8 cellular contexts compared by ENCODE assay signal in genomic region chr14:50336428-50336827, GRCh38. TPM values are rescaled to one million over a fixed set of nuclear protein-coding genes. Genes with fewer than 3 reads are reported as not detected.
A peak's percentile ranks its signal among the peaks of the same experiment; 100 is the strongest.
DNase-seq lines count a peak whose midpoint lies in the region; FAIRE-seq and TF ChIP-seq lines count a peak whose summit lies in the region.

No MANE protein-coding gene starts in this region.

- H3K4me1 ChIP-seq in kidney (ENCODE audit: control insufficient read depth in 1 of 2, insufficient read depth in 1 of 2, low read depth in 1 of 2, low read length in 2 of 2) (peaks cover 14 to 16% of the 10 kb centered on the region in 2 donors), stomach smooth muscle (ENCODE audit: control insufficient read depth, insufficient read depth, low read length) (peaks cover 11% of the 10 kb centered on the region), trophoblast cell (ENCODE audit: control insufficient read depth in 1 of 2, insufficient read depth in 2 of 2, low read length in 2 of 2) (peaks cover 4 to 17% of the 10 kb centered on the region in 2 experiments)

- no peaks in the 10 kb centered on the region for H3K79me2 ChIP-seq in trophoblast cell (ENCODE audit: control insufficient read depth, insufficient read depth, low read length, poor library complexity)

- H3K27ac ChIP-seq in WERI-Rb-1 (peak overlapping the region; percentile 63), kidney (ENCODE audit: low read depth in 2 of 2, low read length in 2 of 2) (peak overlapping the region; percentile 26 to 69), stomach smooth muscle (ENCODE audit: low read length) (peak overlapping the region; percentile 60), trophoblast cell (ENCODE audit: low read depth, low read length) (no peak overlapping the region)

- H4K8ac ChIP-seq in trophoblast cell (ENCODE audit: low read depth, low read length), result no peak overlapping the region

- H3K9ac ChIP-seq in kidney (ENCODE audit: low read length in 2 of 2) (no peak overlapping the region), stomach smooth muscle (ENCODE audit: low read length in 2 of 2) (no peak overlapping the region), trophoblast cell (ENCODE audit: low read length) (no peak overlapping the region)

- H4K91ac ChIP-seq in trophoblast cell (ENCODE audit: low read depth, low read length), result no peak overlapping the region

- no peak overlapping the region for H3K18ac ChIP-seq in trophoblast cell (ENCODE audit: low read length)

- no peak for DNase-seq in activated CD4-positive, alpha-beta T cell treated with anti-CD3 and anti-CD28 coated beads, Interleukin-2, amount 10 ng/mL, durations not matched to agents 24 days and 14 days
- DNase-seq in activated CD4-positive, alpha-beta T cell treated with anti-CD3 and anti-CD28 coated beads for 48 hours, result no peak
- no peak for DNase-seq in WERI-Rb-1
- no peak for DNase-seq in kidney
- DNase-seq in nucleus accumbens (lab: John Stamatoyannopoulos, UW), result no peak
- no peak for DNase-seq in trophoblast cell
- no peak for DNase-seq in effector CD4-positive, alpha-beta T cell

- H2BK12ac ChIP-seq in trophoblast cell (ENCODE audit: low read length), result no peak overlapping the region

- no peak overlapping the region for H3K14ac ChIP-seq in trophoblast cell (ENCODE audit: low read length)

- H3K36me3 Mint-ChIP-seq in activated CD4-positive, alpha-beta T cell treated with anti-CD3 and anti-CD28 coated beads, Interleukin-2, amount 10 ng/mL, durations not matched to agents 24 days and 14 days (ENCODE audit: low read depth), result peaks cover 14% of the 10 kb centered on the region

- H3K4me3 ChIP-seq in WERI-Rb-1 (ENCODE audit: low read depth, low read length) (peak overlapping the region; percentile 10), kidney (ENCODE audit: low read length in 2 of 2) (no peak overlapping the region), stomach smooth muscle (ENCODE audit: low read length in 2 of 2) (no peak overlapping the region), trophoblast cell (ENCODE audit: low read depth, low read length) (no peak overlapping the region)

- no peak overlapping the region for H3K23ac ChIP-seq in trophoblast cell (ENCODE audit: low read length)

- H3K4me3 Mint-ChIP-seq in activated CD4-positive, alpha-beta T cell treated with anti-CD3 and anti-CD28 coated beads, Interleukin-2, amount 10 ng/mL, durations not matched to agents 24 days and 14 days, result peak overlapping the region; percentile 40

- H2AK5ac ChIP-seq in trophoblast cell (ENCODE audit: low read length), result no peak overlapping the region

- H3K4me2 ChIP-seq in trophoblast cell (ENCODE audit: low read length), result no peak overlapping the region

- intact Hi-C loops in activated CD4-positive, alpha-beta T cell treated with anti-CD3 and anti-CD28 coated beads, Interleukin-2, amount 10 ng/mL, durations not matched to agents 24 days and 14 days (cut with micrococcal nuclease), result no loop called here
- intact Hi-C loops in kidney (cut with DNase I), result no loop called here

- no peak overlapping the region for H2AFZ ChIP-seq in trophoblast cell (ENCODE audit: insufficient read depth, low read length, poor library complexity)

- H2BK5ac ChIP-seq in trophoblast cell (ENCODE audit: low read depth, low read length, poor library complexity), result no peak overlapping the region

- H3K9me3 ChIP-seq in WERI-Rb-1 (ENCODE audit: severe bottlenecking) (no peaks in the 10 kb centered on the region), kidney (ENCODE audit: control insufficient read depth in 1 of 2, low read length in 2 of 2) (no peaks in the 10 kb centered on the region), stomach smooth muscle (ENCODE audit: control insufficient read depth in 2 of 2, low read length in 2 of 2) (no peaks in the 10 kb centered on the region), trophoblast cell (ENCODE audit: insufficient read depth, low read depth, low read length) (no peaks in the 10 kb centered on the region)

- H3K27me3 Mint-ChIP-seq in activated CD4-positive, alpha-beta T cell treated with anti-CD3 and anti-CD28 coated beads, Interleukin-2, amount 10 ng/mL, durations not matched to agents 24 days and 14 days, result no peaks in the 10 kb centered on the region

- peaks cover 5% of the 10 kb centered on the region for H3K79me1 ChIP-seq in trophoblast cell (ENCODE audit: low read length)

- H3K27me3 ChIP-seq in WERI-Rb-1 (ENCODE audit: insufficient read depth, low read depth, severe bottlenecking), result no peaks in the 10 kb centered on the region
- H3K27me3 ChIP-seq in stomach smooth muscle (ENCODE audit: control insufficient read depth in 1 of 2, insufficient read depth in 2 of 2, low read length in 2 of 2), result no peaks in the 10 kb centered on the region
- H3K27me3 ChIP-seq in trophoblast cell (ENCODE audit: insufficient read depth, low read length), result no peaks in the 10 kb centered on the region

- TF ChIP-seq CTCF in WERI-Rb-1 (IDR thresholded peaks at IDR 0.05; ENCODE audit: low read depth, low read length) (no peak), kidney (IDR thresholded peaks at IDR 0.05; ENCODE audit: borderline replicate concordance, extremely low read depth, insufficient read depth) (no peak)

- no peak overlapping the region for H3K4ac ChIP-seq in trophoblast cell (ENCODE audit: low read depth, low read length)

- WGBS in trophoblast cell (ENCODE audit: extremely low coverage, insufficient coverage, insufficient read length), result no CpG with 5 or more reads among the region's 1 CpG

- H3K36me3 ChIP-seq in WERI-Rb-1 (no peaks in the 10 kb centered on the region), kidney (ENCODE audit: control insufficient read depth in 1 of 2, insufficient read depth in 2 of 2, low read length in 2 of 2) (peaks cover 15 to 20% of the 10 kb centered on the region in 2 donors), stomach smooth muscle (ENCODE audit: control insufficient read depth in 2 of 2, insufficient read depth in 2 of 2, low read length in 2 of 2) (peaks cover 3 to 4% of the 10 kb centered on the region in 2 donors), trophoblast cell (ENCODE audit: control insufficient read depth in 1 of 2, insufficient read depth in 2 of 2, low read length in 2 of 2) (no peaks in the 10 kb centered on the region)

- no peak overlapping the region for H2BK120ac ChIP-seq in trophoblast cell (ENCODE audit: insufficient read depth, low read length, poor library complexity)

- H3K27ac Mint-ChIP-seq in activated CD4-positive, alpha-beta T cell treated with anti-CD3 and anti-CD28 coated beads, Interleukin-2, amount 10 ng/mL, durations not matched to agents 24 days and 14 days, result peak overlapping the region; percentile 5

- no peak overlapping the region for H4K12ac ChIP-seq in trophoblast cell (ENCODE audit: low read depth, low read length)

- no peak for FAIRE-seq in kidney (lab: Jason Lieb, UNC)

- H3K4me1 Mint-ChIP-seq in activated CD4-positive, alpha-beta T cell treated with anti-CD3 and anti-CD28 coated beads, Interleukin-2, amount 10 ng/mL, durations not matched to agents 24 days and 14 days, result peaks cover 10% of the 10 kb centered on the region

- H3K9me3 Mint-ChIP-seq in activated CD4-positive, alpha-beta T cell treated with anti-CD3 and anti-CD28 coated beads, Interleukin-2, amount 10 ng/mL, durations not matched to agents 24 days and 14 days, result no peaks in the 10 kb centered on the region

RNA-seq across cellular contexts. Expression of gene DMAC2L, which starts 24.3 kb away (rescaled TPM):
- 16.3 and 18.8 TPM in 2 replicates for total RNA-seq in activated CD4-positive, alpha-beta T cell treated with anti-CD3 and anti-CD28 coated beads, Interleukin-2, amount 10 ng/mL, durations not matched to agents 24 days and 14 days
- total RNA-seq in kidney, result 23.7 TPM
- 27.3 TPM for polyA plus RNA-seq in kidney (ENCODE audit: insufficient read depth, low read depth, low replicate concordance)
- 5.2 and 6.2 TPM in 2 replicates for polyA plus RNA-seq in trophoblast cell (2013)

RNA-seq across cellular contexts. Expression of gene L2HGDH, which starts 24.4 kb away (rescaled TPM):
- 16.8 and 18.0 TPM in 2 replicates for total RNA-seq in activated CD4-positive, alpha-beta T cell treated with anti-CD3 and anti-CD28 coated beads, Interleukin-2, amount 10 ng/mL, durations not matched to agents 24 days and 14 days
- 12.5 TPM for total RNA-seq in kidney
- polyA plus RNA-seq in kidney (ENCODE audit: insufficient read depth, low read depth, low replicate concordance), result 11.1 TPM
- 5.9 and 6.0 TPM in 2 replicates for polyA plus RNA-seq in trophoblast cell (2013)
